In genomic region chr1:109984456-109985250, GRCh38 we compare ENCODE assay signal across 8 cellular contexts. TPM values are rescaled to one million over a fixed set of nuclear protein-coding genes. Genes with fewer than 3 reads are reported as not detected.
DNase-seq lines count a peak whose midpoint lies in the region; ATAC-seq, FAIRE-seq and TF ChIP-seq lines count a peak whose summit lies in the region.

Gene AHCYL1, plus strand, starts transcription at chr1:109984765. Its CDS starts 288 bp downstream, at chr1:109985053.

- intact Hi-C loops in mammary epithelial cell (cut with micrococcal nuclease) = loop anchor here (1.0 to 5.0 kb wide), 7 partner anchors 27 to 438 kb away; no protein-coding TSS in a partner anchor

- H3K79me2 ChIP-seq in mammary epithelial cell (ENCODE audit: insufficient read depth, low read length) = peaks cover 48% of the 10 kb centered on the region

- FAIRE-seq in small intestine (lab: Jason Lieb, UNC) = no peak

- dilution Hi-C loops in mammary epithelial cell (cut with HindIII; ENCODE audit: low sequenced_read_pairs) = no loop called here

- peaks cover 36% of the 10 kb centered on the region for H3K4me1 ChIP-seq in mammary epithelial cell (ENCODE audit: insufficient read depth, low read length)
- peaks cover 21% of the 10 kb centered on the region for H3K4me1 ChIP-seq in iPS-20b (ENCODE audit: insufficient read depth, low read length)
- H3K4me1 ChIP-seq in small intestine (ENCODE audit: control insufficient read depth in 2 of 2, insufficient read depth in 1 of 2, low read depth in 1 of 2, low read length in 1 of 2) = peaks cover 4 to 21% of the 10 kb centered on the region in 2 donors

- H4K20me1 ChIP-seq in mammary epithelial cell (ENCODE audit: insufficient read depth, low read length) = no peaks in the 10 kb centered on the region

- ATAC-seq in GM18907 (IDR thresholded peaks at IDR 0.05; ENCODE audit: unreplicated experiment) (peak; percentile 99), HG03159 (IDR thresholded peaks at IDR 0.05; ENCODE audit: unreplicated experiment) (peak; percentile 95)

- H3K4me2 ChIP-seq in mammary epithelial cell (ENCODE audit: insufficient read depth, low read depth, low read length) = peak within 1 kb of the TSS; percentile 80

- in situ Hi-C loops in mammary epithelial cell (cut with MboI; ENCODE audit: low sequenced_read_pairs in 2 of 2) = loop anchor here (5.0 to 25.0 kb wide), 5 partner anchors 207 to 440 kb away; partner anchors contain the start of gene GNAI3 (in 2 of the 2)

- TF ChIP-seq CTCF in AG09309 (IDR thresholded peaks at IDR 0.05; ENCODE audit: control insufficient read depth, insufficient read depth, low read depth, low read length, missing control alignments) (peak; percentile 96), WERI-Rb-1 (IDR thresholded peaks at IDR 0.05; ENCODE audit: low read depth, low read length) (peak; percentile 98), mammary epithelial cell (conservative IDR thresholded peaks at IDR 0.05 in 1 of 2, IDR thresholded peaks at IDR 0.05 in 1 of 2; ENCODE audit: extremely low read depth in 1 of 2, insufficient read depth in 1 of 2, low read depth in 1 of 2, low read length in 2 of 2) (peak; percentile 92 to 99)

- H3K27ac ChIP-seq in WERI-Rb-1 (peak within 1 kb of the TSS; percentile 88), mammary epithelial cell (ENCODE audit: insufficient read depth, low read depth, low read length) (peak within 1 kb of the TSS; percentile 63), iPS-20b (ENCODE audit: low read length) (no peak within 1 kb of the TSS), small intestine (ENCODE audit: low read depth in 1 of 2, low read length in 1 of 2) (peak within 1 kb of the TSS; percentile 95 to 99)

- H2AFZ ChIP-seq in mammary epithelial cell (ENCODE audit: low read depth, low read length) = peak within 1 kb of the TSS; percentile 84

- H3K9ac ChIP-seq in mammary epithelial cell (ENCODE audit: insufficient read depth, low read length) = peak within 1 kb of the TSS; percentile 90
- H3K9ac ChIP-seq in iPS-20b (ENCODE audit: low read depth, low read length) = peak within 1 kb of the TSS; percentile 86

- DNase-seq in AG09309 (ENCODE audit: low read depth) (peak; percentile 95), NCI-H2227 (lab: John Stamatoyannopoulos, UW; ENCODE audit: unreplicated experiment) (peak; percentile 99), WERI-Rb-1 (peak; percentile 100), mammary epithelial cell (peak; percentile 97), small intestine (peak; percentile 99)

- 3% methylated on average over 16 of the region's 79 CpGs for WGBS in mammary epithelial cell (ENCODE audit: low coverage, missing lambda C conversion rate)
- WGBS in small intestine, 3 donors = 0% methylated on average over 57 to 79 of the region's 79 CpGs

- CTCF ChIA-PET in mammary epithelial cell (lab: Charles Lee; ENCODE audit: low non-redundant PET) = interaction anchor here (0.6 to 1.4 kb wide), 14 partner anchors 14 to 439 kb away, joined by 3 to 16 read pairs (median 5); partner anchors contain the start of gene GNAI3

- no peaks in the 10 kb centered on the region for H3K9me3 ChIP-seq in WERI-Rb-1 (ENCODE audit: severe bottlenecking)
- no peaks in the 10 kb centered on the region for H3K9me3 ChIP-seq in mammary epithelial cell (replicated peaks; ENCODE audit: insufficient read depth, low read length)
- H3K9me3 ChIP-seq in iPS-20b (ENCODE audit: insufficient read depth, low read depth, low read length) = no peaks in the 10 kb centered on the region
- H3K9me3 ChIP-seq in small intestine (ENCODE audit: control insufficient read depth, low read depth) = no peaks in the 10 kb centered on the region

- H3K36me3 ChIP-seq in WERI-Rb-1 (peaks cover 22% of the 10 kb centered on the region), mammary epithelial cell (ENCODE audit: insufficient read depth, low read length) (no peaks in the 10 kb centered on the region), iPS-20b (ENCODE audit: insufficient read depth, low read depth, low read length) (peaks cover 10% of the 10 kb centered on the region), small intestine (ENCODE audit: control insufficient read depth in 2 of 2, insufficient read depth in 2 of 2, low read length in 2 of 2) (peaks cover 0 to 4% of the 10 kb centered on the region in 2 donors)

- H3K4me3 ChIP-seq in AG09309 (ENCODE audit: control insufficient read depth, low read depth, low read length) (peak within 1 kb of the TSS; percentile 84), WERI-Rb-1 (ENCODE audit: low read depth, low read length) (peak within 1 kb of the TSS; percentile 64), mammary epithelial cell (replicated peaks in 1 of 3; ENCODE audit: insufficient read depth in 1 of 3, low read depth in 2 of 3, low read length in 3 of 3) (peak within 1 kb of the TSS; percentile 78 to 84 (median 83)), iPS-20b (ENCODE audit: low read length) (peak within 1 kb of the TSS; percentile 93), small intestine (ENCODE audit: low read depth in 1 of 2, low read length in 2 of 2) (peak within 1 kb of the TSS; percentile 88 to 100)

- no peaks in the 10 kb centered on the region for H3K27me3 ChIP-seq in WERI-Rb-1 (ENCODE audit: insufficient read depth, low read depth, severe bottlenecking)
- no peaks in the 10 kb centered on the region for H3K27me3 ChIP-seq in mammary epithelial cell (ENCODE audit: insufficient read depth, low read length)
- peaks cover 12% of the 10 kb centered on the region; the same call in 1 of the 2 replicates for H3K27me3 ChIP-seq in iPS-20b (ENCODE audit: insufficient read depth, low read length)
- no peaks in the 10 kb centered on the region for H3K27me3 ChIP-seq in small intestine (ENCODE audit: control insufficient read depth in 2 of 2, insufficient read depth in 2 of 2, low read length in 2 of 2)

- BruUV-seq in mammary epithelial cell (replicated peaks; lab: Mats Ljungman, UMichigan) = no TSS peak

RNA-seq across cellular contexts. Expression of gene AHCYL1, which starts in this region (rescaled TPM):
- total RNA-seq in mammary epithelial cell = 10 to 100 TPM; 71.2 to 72.2 TPM
- polyA plus RNA-seq in mammary epithelial cell (64.7 TPM), small intestine (100 to 1,000 TPM in 2 of 3 donors, 10 to 100 TPM in 1; 67.6 to 159 (median 111) TPM)
- polyA minus RNA-seq in mammary epithelial cell = 84.7 TPM
